15 cellular contexts compared by ENCODE assay signal in the genomic region with DNA sequence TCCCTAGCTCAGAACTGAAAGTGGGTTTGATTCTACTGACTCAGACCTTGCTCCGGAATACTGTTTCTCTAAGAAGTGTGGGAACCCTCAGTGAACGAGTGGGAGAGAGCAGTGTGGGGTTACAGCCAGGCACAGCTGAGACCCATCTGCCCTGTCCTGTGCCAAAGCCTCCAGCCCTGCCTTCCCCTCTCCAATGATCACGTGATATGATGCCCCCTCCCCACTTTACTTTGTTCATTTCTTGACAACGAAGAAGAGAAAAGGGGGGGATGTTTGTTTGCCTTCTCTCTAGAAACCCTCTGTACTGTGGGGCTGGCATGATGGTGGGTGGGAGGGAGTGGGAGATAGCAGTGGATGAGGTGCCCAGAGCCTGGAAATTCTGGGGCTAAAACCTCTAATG.
"Had no signal": no experiment of that assay in that cellular context is flagged by ENCODE, and none has a peak within 500 bp of the region (broad histone marks: within the 10 kb centered on the region; RNA-seq: fewer than 3 reads in every experiment).

No MANE protein-coding gene starts in this region.

- H3K27ac ChIP-seq: body of pancreas, foreskin keratinocyte, pancreas, SK-N-MC, spleen had no signal

- DNase-seq: activated CD4-positive, alpha-beta T cell treated with anti-CD3 and anti-CD28 coated beads, Interleukin-2, amount 50 U/mL, for 4 hours; amygdala; body of pancreas; dermis blood vessel endothelial cell; effector memory CD8-positive, alpha-beta T cell; foreskin keratinocyte; hippocampal formation; left colon; midbrain; pancreas; spleen; stimulated activated naive B cell treated with anti-CD40 and anti-IgM and Interleukin-4, amounts not matched to agents 10 μg/mL and 1 μg/mL and 100 μg/mL, for 72 hours; trophoblast cell had no signal

- H3K27me3 ChIP-seq: body of pancreas, pancreas had no signal

- H3K9me3 ChIP-seq: body of pancreas, pancreas, spleen had no signal

- H3K36me3 ChIP-seq: pancreas, spleen had no signal

- H3K4me1 ChIP-seq: body of pancreas, pancreas, spleen had no signal

- H3K4me3 ChIP-seq: body of pancreas, lung, pancreas, spleen had no signal
